In genomic region chr5:173452098-173452497, GRCh38 we compare ENCODE assay signal across 11 cellular contexts.
DNase-seq lines count a peak whose midpoint lies in the region; ATAC-seq, FAIRE-seq and TF ChIP-seq lines count a peak whose summit lies in the region.
"Had no signal": no experiment of that assay in that cellular context is flagged by ENCODE, and none has a peak within 500 bp of the region (broad histone marks: within the 10 kb centered on the region; RNA-seq: fewer than 3 reads in every experiment).

No MANE protein-coding gene starts in this region.

- FAIRE-seq in H1 (lab: Jason Lieb, UNC) = no peak

- no peak overlapping the region for H3K27ac ChIP-seq in H1 (ENCODE audit: low read depth, low read length)
- no peak overlapping the region for H3K27ac ChIP-seq in lower lobe of right lung
- H3K27ac ChIP-seq: C4-2B had no signal

- H2AK5ac ChIP-seq in H1 (ENCODE audit: low read depth, low read length) = no peak overlapping the region; the same call in 1 of the 2 replicates

- H3K4me2 ChIP-seq in H1 (ENCODE audit: insufficient read depth in 1 of 2, low read depth in 2 of 2, low read length in 2 of 2) = no peak overlapping the region

- H3K4me1 Mint-ChIP-seq in activated CD4-positive, alpha-beta T cell treated with anti-CD3 and anti-CD28 coated beads for 36 hours = no peaks in the 10 kb centered on the region

- no peak overlapping the region for H3K4ac ChIP-seq in H1 (replicated peaks; ENCODE audit: insufficient read length, low read depth, low read length)

- H3K18ac ChIP-seq in H1 (ENCODE audit: extremely low read depth, low read length) = no peak overlapping the region

- CTCF ChIA-PET in BJ (lab: Yijun Ruan, JAX) (interaction anchor here (0.8 to 3.5 kb wide), 8 partner anchors 12 to 131 kb away, joined by 3 to 11 read pairs (median 4); no protein-coding TSS in a partner anchor), H1 (lab: Charles Lee; ENCODE audit: partially characterized antibody) (interaction anchor here (0.6 to 4.0 kb wide), 22 partner anchors 9 to 150 kb away, joined by 3 to 31 read pairs (median 5); no protein-coding TSS in a partner anchor)
- CTCF ChIA-PET in activated CD4-positive, alpha-beta T cell treated with anti-CD3 and anti-CD28 coated beads for 36 hours (lab: Charles Lee) = interaction anchor here (0.5 to 1.1 kb wide), 4 partner anchors 11 to 296 kb away, joined by 3 to 4 read pairs (median 3); no protein-coding TSS in a partner anchor

- ATAC-seq in lower lobe of right lung (peak; percentile 48 to 58), HG02623 (IDR thresholded peaks at IDR 0.05; ENCODE audit: unreplicated experiment) (no peak), HG02840 (IDR thresholded peaks at IDR 0.05; ENCODE audit: low FRiP score, unreplicated experiment) (no peak)
- ATAC-seq in activated CD4-positive, alpha-beta T cell treated with anti-CD3 and anti-CD28 coated beads for 36 hours = no peak

- H4K8ac ChIP-seq in H1 (ENCODE audit: extremely low read depth, insufficient read depth, low read length) = no peak overlapping the region

- no peak overlapping the region for H2AFZ ChIP-seq in H1 (ENCODE audit: low read length)

- no peaks in the 10 kb centered on the region for H4K20me1 ChIP-seq in H1 (replicated peaks in 1 of 2; ENCODE audit: control insufficient read depth in 1 of 2, insufficient read depth in 2 of 2, low read length in 2 of 2)

- intact Hi-C loops in lower lobe of right lung (cut with DNase I) = no loop called here
- intact Hi-C loops in activated CD4-positive, alpha-beta T cell treated with anti-CD3 and anti-CD28 coated beads for 36 hours (cut with DNase I, micrococcal nuclease) = loop anchor here in 1 of 2 experiments (5.0 kb wide), 1 partner anchor 120 kb away; no protein-coding TSS in a partner anchor

- H3K36me3 ChIP-seq in BJ (ENCODE audit: control insufficient read depth, insufficient read depth, low read length) (no peaks in the 10 kb centered on the region), H1 (ENCODE audit: control insufficient read depth in 2 of 4, insufficient read depth in 4 of 4, low read length in 3 of 4) (no peaks in the 10 kb centered on the region), lower lobe of right lung (no peaks in the 10 kb centered on the region)

- no peak overlapping the region for H2BK12ac ChIP-seq in H1 (ENCODE audit: low read depth, low read length)

- no peaks in the 10 kb centered on the region for H3K79me1 ChIP-seq in H1 (ENCODE audit: low read depth, low read length)

- H3K4me1 ChIP-seq in H1 (replicated peaks in 1 of 4; ENCODE audit: control insufficient read depth in 3 of 4, insufficient read depth in 4 of 4, low read length in 3 of 4) (no peaks in the 10 kb centered on the region), lower lobe of right lung (peaks cover 10% of the 10 kb centered on the region)

- no peaks in the 10 kb centered on the region for H3K23me2 ChIP-seq in H1 (ENCODE audit: low read depth, low read length)

- no peak overlapping the region for H3K27ac Mint-ChIP-seq in activated CD4-positive, alpha-beta T cell treated with anti-CD3 and anti-CD28 coated beads for 36 hours

- H3K9me3 ChIP-seq in H1 (ENCODE audit: insufficient read depth in 2 of 2, low read depth in 1 of 2, low read length in 1 of 2) = peaks cover 0 to 4% of the 10 kb centered on the region in 2 experiments; a peak in 1 of 4 replicates
- no peaks in the 10 kb centered on the region for H3K9me3 ChIP-seq in lower lobe of right lung

- 91% methylated on average over 5 of the region's 5 CpGs; no CpG with 5 or more reads in 1 of the 2 experiments for WGBS in H1 (ENCODE audit: extremely low coverage in 1 of 2, insufficient coverage in 1 of 2, insufficient read length in 1 of 2, insufficient replicate concordance in 2 of 2, low coverage in 1 of 2, low lambda C conversion rate in 2 of 2, missing lambda C conversion rate in 1 of 2), 2 experiments

- no peak overlapping the region for H4K5ac ChIP-seq in H1 (ENCODE audit: insufficient read length, low read depth, low read length)

- no peak for TF ChIP-seq EP300 in H1 (IDR thresholded peaks at IDR 0.05; ENCODE audit: borderline replicate concordance in 1 of 2, low read depth in 2 of 2, low read length in 2 of 2)

- no peak overlapping the region for H2BK20ac ChIP-seq in H1 (ENCODE audit: low read length)

- H4K91ac ChIP-seq in H1 (replicated peaks; ENCODE audit: insufficient read length, low read length) = no peak overlapping the region

- H3K27me3 Mint-ChIP-seq in activated CD4-positive, alpha-beta T cell treated with anti-CD3 and anti-CD28 coated beads for 36 hours = peaks cover 2% of the 10 kb centered on the region

- no peak overlapping the region for H3K4me3 ChIP-seq in BJ (ENCODE audit: low read depth, low read length)
- H3K4me3 ChIP-seq in H1 (ENCODE audit: extremely low read depth in 1 of 4, insufficient read depth in 2 of 4, low read depth in 3 of 4, low read length in 4 of 4) = no peak overlapping the region
- no peak overlapping the region for H3K4me3 ChIP-seq in lower lobe of right lung

- no peak overlapping the region for H2BK120ac ChIP-seq in H1 (replicated peaks; ENCODE audit: low read depth, low read length)

- no peak overlapping the region for H2BK5ac ChIP-seq in H1 (ENCODE audit: low read depth, low read length)

- TF ChIP-seq RAD21 in H1 (IDR thresholded peaks at IDR 0.05 in 1 of 2, conservative IDR thresholded peaks at IDR 0.05 in 1 of 2; ENCODE audit: low read depth in 2 of 2, low read length in 2 of 2) = no peak

- no peak overlapping the region for H3K9ac ChIP-seq in H1 (replicated peaks in 1 of 4; ENCODE audit: extremely low read depth in 1 of 4, low read depth in 3 of 4, low read length in 3 of 4)

- no peaks in the 10 kb centered on the region for H3K9me3 Mint-ChIP-seq in activated CD4-positive, alpha-beta T cell treated with anti-CD3 and anti-CD28 coated beads for 36 hours (ENCODE audit: low read depth)

- POLR2A ChIA-PET in BJ (lab: Charles Lee) = interaction anchor here (0.6 kb wide), 1 partner anchor 657 kb away, joined by 3 read pairs; no protein-coding TSS in a partner anchor
- POLR2A ChIA-PET in H1 (lab: Charles Lee; ENCODE audit: partially characterized antibody) = interaction anchor here (0.7 to 1.2 kb wide), 3 partner anchors 122 to 132 kb away, joined by 3 read pairs; partner anchors contain the start of gene STC2
- POLR2A ChIA-PET in activated CD4-positive, alpha-beta T cell treated with anti-CD3 and anti-CD28 coated beads for 36 hours (lab: Charles Lee) = no interaction called here

- H3K79me2 ChIP-seq in H1 (ENCODE audit: control insufficient read depth in 1 of 2, insufficient read depth in 2 of 2, low read length in 2 of 2) = no peaks in the 10 kb centered on the region

- no peak overlapping the region for H3K14ac ChIP-seq in H1 (ENCODE audit: insufficient read length)

- 0 out of 2 replicates have a peak overlapping the region, but pooled peaks have one; percentile 32 for H2BK15ac ChIP-seq in H1 (ENCODE audit: low read length)

- H3K23ac ChIP-seq in H1 (ENCODE audit: insufficient read length) = no peak overlapping the region

- no peak for TF ChIP-seq POLR2A in H1 (IDR thresholded peaks at IDR 0.05; ENCODE audit: control extremely low read depth in 1 of 2, low read depth in 2 of 2, low read length in 2 of 2)

- H3K4me3 Mint-ChIP-seq in activated CD4-positive, alpha-beta T cell treated with anti-CD3 and anti-CD28 coated beads for 36 hours = no peak overlapping the region

- H3K36me3 Mint-ChIP-seq in activated CD4-positive, alpha-beta T cell treated with anti-CD3 and anti-CD28 coated beads for 36 hours (ENCODE audit: low read depth) = no peaks in the 10 kb centered on the region

- H3K56ac ChIP-seq in H1 (replicated peaks; ENCODE audit: insufficient read length, low read depth, low read length) = no peak overlapping the region

- H3K27me3 ChIP-seq in BJ (ENCODE audit: control insufficient read depth, insufficient read depth, low read length) (no peaks in the 10 kb centered on the region), H1 (replicated peaks in 1 of 4; ENCODE audit: control insufficient read depth in 3 of 4, extremely low read depth in 1 of 4, insufficient read depth in 3 of 4, low read length in 3 of 4) (no peaks in the 10 kb centered on the region), lower lobe of right lung (ENCODE audit: low read depth) (no peaks in the 10 kb centered on the region)

- DNase-seq in BJ (ENCODE audit: low read depth) = peak; percentile 61
- DNase-seq in NOMO-1 treated with DMSO at 0.1 percent for 48 hours (lab: John Stamatoyannopoulos, UW; ENCODE audit: unreplicated experiment) = peak; percentile 88
- no peak for DNase-seq in H1 (ENCODE audit: low read depth in 1 of 2, low spot score in 2 of 2)
- no peak for DNase-seq in lower lobe of right lung
- no peak for DNase-seq in activated CD4-positive, alpha-beta T cell treated with anti-CD3 and anti-CD28 coated beads for 36 hours
- DNase-seq in GM19240 (ENCODE audit: insufficient read length, low spot score) = no peak
- DNase-seq: effector CD4-positive, alpha-beta T cell; NCI-H69 had no signal

- no peak for TF ChIP-seq CTCF in BJ (IDR thresholded peaks at IDR 0.05; ENCODE audit: insufficient read depth, low read depth, low read length)
- no peak for TF ChIP-seq CTCF in H1 (IDR thresholded peaks at IDR 0.05; ENCODE audit: control extremely low read depth in 1 of 3, insufficient read depth in 1 of 3, low read depth in 1 of 3, low read length in 3 of 3)
- TF ChIP-seq CTCF in lower lobe of right lung (IDR thresholded peaks at IDR 0.05) = no peak

TF ChIP-seq in H1, 55 proteins besides CTCF, POLR2A, EP300 and RAD21:
- no peak for TF ChIP-seq SIRT6 (IDR thresholded peaks at IDR 0.05; ENCODE audit: low read length)
- TF ChIP-seq CEBPB (IDR thresholded peaks at IDR 0.05; ENCODE audit: low read depth, low read length) = peak; percentile 60; the same call in 1 of the 2 replicates

Comparison
In these comparisons a context has a peak if more than half of its experiments do, and no peak if none do; other contexts are left out.
1. DNase-seq: peak in BJ (single experiment) and NOMO-1 treated with DMSO at 0.1 percent for 48 hours (single experiment); none in H1 (0 of 2), lower lobe of right lung (single experiment), activated CD4-positive, alpha-beta T cell treated with anti-CD3 and anti-CD28 coated beads for 36 hours (single experiment) and GM19240 (single experiment).
2. ATAC-seq: peak in lower lobe of right lung (2 of 2); none in HG02623 (single experiment), activated CD4-positive, alpha-beta T cell treated with anti-CD3 and anti-CD28 coated beads for 36 hours (single experiment) and HG02840 (single experiment).